ENCODE assay signal across 10 cellular contexts in genomic region chr6:617485-618100, GRCh38. TPM values are rescaled to one million over a fixed set of nuclear protein-coding genes. Genes with fewer than 3 reads are reported as not detected.
DNase-seq lines count a peak whose midpoint lies in the region; ATAC-seq and TF ChIP-seq lines count a peak whose summit lies in the region.
"Had no signal": no experiment of that assay in that cellular context is flagged by ENCODE, and none has a peak within 500 bp of the region (broad histone marks: within the 10 kb centered on the region; RNA-seq: fewer than 3 reads in every experiment).

No MANE protein-coding gene starts in this region.

- H3K9ac ChIP-seq in mesendoderm (ENCODE audit: low read length), result no peak overlapping the region

- POLR2A ChIA-PET in WTC11 (lab: Charles Lee), result no interaction called here

- H3K27me3 Mint-ChIP-seq in WTC11 (ENCODE audit: low read depth), result no peaks in the 10 kb centered on the region
- H3K27me3 Mint-ChIP-seq: stimulated activated naive CD8-positive, alpha-beta T cell treated with anti-CD3 and anti-CD28 coated beads, Interleukin-15, amount 100 ng/mL, for 72 hours had no signal

- H3K56ac ChIP-seq in mesendoderm (ENCODE audit: low read length), result no peak overlapping the region

- no peaks in the 10 kb centered on the region for H3K79me2 ChIP-seq in mesendoderm (ENCODE audit: control insufficient read depth, insufficient read depth, low read length)

- H2BK5ac ChIP-seq in mesendoderm (ENCODE audit: low read length), result no peak overlapping the region

- no CpG with 5 or more reads among the region's 11 CpGs for WGBS in mesendoderm (ENCODE audit: extremely low coverage, insufficient coverage, low lambda C conversion rate)

- H3K36me3 Mint-ChIP-seq in WTC11, result peaks cover 41% of the 10 kb centered on the region

- H3K4me2 ChIP-seq in mesendoderm (ENCODE audit: low read length), result no peak overlapping the region

- no peak overlapping the region for H3K23ac ChIP-seq in mesendoderm (ENCODE audit: low read length)

- no peak overlapping the region for H3K4me3 Mint-ChIP-seq in WTC11
- H3K4me3 Mint-ChIP-seq: stimulated activated naive CD8-positive, alpha-beta T cell treated with anti-CD3 and anti-CD28 coated beads, Interleukin-15, amount 100 ng/mL, for 72 hours had no signal

- no peaks in the 10 kb centered on the region for H3K36me3 ChIP-seq in mesendoderm (ENCODE audit: control insufficient read depth, insufficient read depth, low read length)

- TF ChIP-seq CTCF in WTC11 (IDR thresholded peaks at IDR 0.05), result no peak

- no peak overlapping the region for H4K5ac ChIP-seq in mesendoderm (ENCODE audit: low read length)

- no peak overlapping the region for H3K27ac Mint-ChIP-seq in WTC11
- H3K27ac Mint-ChIP-seq: stimulated activated naive CD8-positive, alpha-beta T cell treated with anti-CD3 and anti-CD28 coated beads, Interleukin-15, amount 100 ng/mL, for 72 hours had no signal

- no peak overlapping the region for H3K4me3 ChIP-seq in mesendoderm (ENCODE audit: low read length)

- H3K4ac ChIP-seq in mesendoderm (ENCODE audit: low read depth, low read length), result no peak overlapping the region

- CTCF ChIA-PET in WTC11 (lab: Charles Lee), result interaction anchor here (0.8 to 2.9 kb wide), 5 partner anchors 24 to 104 kb away, joined by 3 to 16 read pairs (median 5); no protein-coding TSS in a partner anchor

- no peaks in the 10 kb centered on the region for H3K79me1 ChIP-seq in mesendoderm (ENCODE audit: low read length)

- peak; percentile 19 for DNase-seq in NCI-H146 (lab: John Stamatoyannopoulos, UW)
- DNase-seq in NCI-H146 treated with DMSO at 0.1 percent for 48 hours (lab: John Stamatoyannopoulos, UW; ENCODE audit: unreplicated experiment), result no peak
- peak; percentile 54 for DNase-seq in HT-29 (ENCODE audit: low spot score)
- peak; percentile 38 for DNase-seq in WTC11 (ENCODE audit: low spot score)
- DNase-seq in mesendoderm, result peak; percentile 65
- DNase-seq in midbrain (lab: John Stamatoyannopoulos, UW), result no peak
- DNase-seq in effector CD8-positive, alpha-beta T cell (lab: John Stamatoyannopoulos, UW), result no peak
- DNase-seq: stimulated activated CD4-positive, alpha-beta T cell treated with anti-CD3 and anti-CD28 coated beads, Interleukin-4, amount 100 ng/mL, for 1 hour; stimulated activated naive CD8-positive, alpha-beta T cell treated with anti-CD3 and anti-CD28 coated beads, Interleukin-15, amount 100 ng/mL, for 72 hours had no signal

- H3K27ac ChIP-seq in mesendoderm (ENCODE audit: low read depth, low read length), result no peak overlapping the region

- H3K27me3 ChIP-seq in mesendoderm (ENCODE audit: insufficient read depth, low read length, poor library complexity), result no peaks in the 10 kb centered on the region

- H3K18ac ChIP-seq in mesendoderm (ENCODE audit: low read length), result no peak overlapping the region

- peaks cover 7% of the 10 kb centered on the region for H3K4me1 Mint-ChIP-seq in WTC11
- H3K4me1 Mint-ChIP-seq: stimulated activated naive CD8-positive, alpha-beta T cell treated with anti-CD3 and anti-CD28 coated beads, Interleukin-15, amount 100 ng/mL, for 72 hours had no signal

- no peak overlapping the region for H2AK5ac ChIP-seq in mesendoderm (ENCODE audit: low read length)

- H4K8ac ChIP-seq in mesendoderm (ENCODE audit: low read depth, low read length), result no peak overlapping the region

- no peaks in the 10 kb centered on the region for H3K4me1 ChIP-seq in mesendoderm (ENCODE audit: control insufficient read depth, low read depth, low read length)

- H2BK15ac ChIP-seq in mesendoderm (replicated peaks; ENCODE audit: low read depth), result no peak overlapping the region

- H2BK120ac ChIP-seq in mesendoderm (ENCODE audit: low read depth, low read length), result no peak overlapping the region

- ATAC-seq in WTC11, result peak; percentile 97
- ATAC-seq in HG03571 (IDR thresholded peaks at IDR 0.05; ENCODE audit: unreplicated experiment), result no peak
- ATAC-seq: stimulated activated naive CD8-positive, alpha-beta T cell treated with anti-CD3 and anti-CD28 coated beads, Interleukin-15, amount 100 ng/mL, for 72 hours had no signal

- H3K9me3 Mint-ChIP-seq in WTC11, result no peaks in the 10 kb centered on the region
- H3K9me3 Mint-ChIP-seq: stimulated activated naive CD8-positive, alpha-beta T cell treated with anti-CD3 and anti-CD28 coated beads, Interleukin-15, amount 100 ng/mL, for 72 hours had no signal

TF ChIP-seq in WTC11, 78 proteins besides CTCF, POLR2A, EP300 and RAD21:
- TF ChIP-seq ZBTB43 (CRISPR knock-in tag; IDR thresholded peaks at IDR 0.05) (no peak), GRHL2 (CRISPR knock-in tag; IDR thresholded peaks at IDR 0.05; ENCODE audit: insufficient replicate concordance, severe bottlenecking) (no peak), SOX15 (CRISPR knock-in tag; IDR thresholded peaks at IDR 0.05) (no peak), ZNF396 (CRISPR knock-in tag; IDR thresholded peaks at IDR 0.05; ENCODE audit: borderline replicate concordance) (no peak), TEAD1 (CRISPR knock-in tag; IDR thresholded peaks at IDR 0.05) (no peak), ZNF219 (CRISPR knock-in tag; IDR thresholded peaks at IDR 0.05; ENCODE audit: borderline replicate concordance) (no peak), ZNF317 (CRISPR knock-in tag; IDR thresholded peaks at IDR 0.05; ENCODE audit: borderline replicate concordance, low read depth) (no peak), NR2C2 (CRISPR knock-in tag; IDR thresholded peaks at IDR 0.05) (no peak), TEAD4 (CRISPR knock-in tag; IDR thresholded peaks at IDR 0.05) (no peak), RELA (CRISPR knock-in tag; IDR thresholded peaks at IDR 0.05; ENCODE audit: borderline replicate concordance) (no peak), PREB (CRISPR knock-in tag; IDR thresholded peaks at IDR 0.05; ENCODE audit: borderline replicate concordance) (no peak), ZNF121 (CRISPR knock-in tag; IDR thresholded peaks at IDR 0.05) (no peak), ATF6 (CRISPR knock-in tag; IDR thresholded peaks at IDR 0.05) (no peak), FOXK1 (CRISPR knock-in tag; IDR thresholded peaks at IDR 0.05) (no peak), CBFB (CRISPR knock-in tag; IDR thresholded peaks at IDR 0.05; ENCODE audit: low read depth) (no peak), MLX (CRISPR knock-in tag; IDR thresholded peaks at IDR 0.05) (no peak), GABPB1 (CRISPR knock-in tag; IDR thresholded peaks at IDR 0.05) (no peak), FOXP1 (CRISPR knock-in tag; IDR thresholded peaks at IDR 0.05; ENCODE audit: borderline replicate concordance) (no peak)
TF ChIP-seq in WTC11: peak in this region for 0.

RNA-seq across cellular contexts. Expression of gene HUS1B, which starts 39.3 kb away (rescaled TPM):
- total RNA-seq in HT-29 (2014; rRNA removed; shearing (Covaris generic)), result 1.1 TPM in 1 of 2 replicates, not detected in the other
- 0.89 to 1.1 TPM (median 0.89 TPM) in 3 replicates for total RNA-seq in WTC11 (2021)
- 0.69 TPM for polyA plus RNA-seq in mesendoderm (2013, experiment 1 of 2)
- polyA plus RNA-seq in mesendoderm (2013, experiment 2 of 2), result 0.60 TPM

Comparison
In these comparisons a context has a peak if more than half of its experiments do, and no peak if none do; other contexts are left out.
1. DNase-seq: peak in NCI-H146 (single experiment), HT-29 (single experiment), WTC11 (single experiment) and mesendoderm (single experiment); none in NCI-H146 treated with DMSO at 0.1 percent for 48 hours (single experiment), midbrain (single experiment) and effector CD8-positive, alpha-beta T cell (single experiment).